ENCODE assay signal across 8 cellular contexts in genomic region chr19:17074628-17075034, GRCh38. TPM values are rescaled to one million over a fixed set of nuclear protein-coding genes. Genes with fewer than 3 reads are reported as not detected.
A peak's percentile ranks its signal among the peaks of the same experiment; 100 is the strongest.
DNase-seq lines count a peak whose midpoint lies in the region; ATAC-seq and TF ChIP-seq lines count a peak whose summit lies in the region.

No MANE protein-coding gene starts in this region.

- WGBS in esophagus, 2 donors: 5 to 9% methylated on average over 11 of the region's 11 CpGs
- 12 to 14% (median 14%) methylated on average over 11 of the region's 11 CpGs for WGBS in psoas muscle, 3 donors

- no peaks in the 10 kb centered on the region for H3K9me2 ChIP-seq in OCI-LY7 (ENCODE audit: insufficient read depth, low read length)

- CTCF ChIA-PET in OCI-LY7 (lab: Charles Lee; ENCODE audit: unreplicated experiment): interaction anchor here (0.6 kb wide), 1 partner anchor 151 kb away, joined by 3 read pairs; the partner anchor contains the start of gene OCEL1

- DNase-seq in NCI-H1105 treated with DMSO at 0.1 percent for 48 hours (lab: John Stamatoyannopoulos, UW) (peak; percentile 50), NCI-H1105 (lab: John Stamatoyannopoulos, UW) (no peak), OCI-LY7 (ENCODE audit: low spot score) (peak; percentile 77), psoas muscle (no peak), NCI-H1417 treated with DMSO at 0.1 percent for 48 hours (lab: John Stamatoyannopoulos, UW) (no peak), SKM-1 treated with dmso at 0.1 percent for 144 hours (lab: John Stamatoyannopoulos, UW; ENCODE audit: unreplicated experiment) (no peak)

- POLR2A ChIA-PET in OCI-LY7 (lab: Charles Lee): interaction anchor here (1.0 to 1.7 kb wide), 3 partner anchors 51 to 491 kb away, joined by 3 to 5 read pairs (median 3); partner anchors contain the start of gene BABAM1

- H3K27me3 ChIP-seq in esophagus (ENCODE audit: control insufficient read depth in 1 of 2, insufficient read depth in 2 of 2, low read length in 2 of 2): no peaks in the 10 kb centered on the region
- H3K27me3 ChIP-seq in psoas muscle (ENCODE audit: insufficient read depth in 3 of 3, low read length in 2 of 3): no peaks in the 10 kb centered on the region

- H3K27ac ChIP-seq in OCI-LY7 (ENCODE audit: low read depth, low read length, poor library complexity, severe bottlenecking) (peak overlapping the region; percentile 89), esophagus (ENCODE audit: low read depth in 2 of 2, low read length in 1 of 2) (peak overlapping the region; percentile 84 to 94), psoas muscle (peak overlapping the region; percentile 81)

- no peak for ATAC-seq in psoas muscle
- no peak for ATAC-seq in GM19463 (IDR thresholded peaks at IDR 0.05; ENCODE audit: unreplicated experiment)

- no peaks in the 10 kb centered on the region for H3K9me3 ChIP-seq in OCI-LY7 (ENCODE audit: low read length)
- no peaks in the 10 kb centered on the region for H3K9me3 ChIP-seq in esophagus (ENCODE audit: control insufficient read depth in 2 of 2, insufficient read depth in 1 of 2, low read depth in 1 of 2, low read length in 1 of 2)
- H3K9me3 ChIP-seq in psoas muscle: no peaks in the 10 kb centered on the region

- TSS peak; percentile 85 for BruUV-seq in OCI-LY7 (replicated peaks; lab: Mats Ljungman, UMichigan)

- intact Hi-C loops in OCI-LY7 (cut with micrococcal nuclease; ENCODE audit: unreplicated experiment) (loop anchor here (2.0 to 10.0 kb wide), 4 partner anchors 60 to 630 kb away; no protein-coding TSS in a partner anchor), psoas muscle (cut with DNase I) (loop anchor here (1.0 to 5.0 kb wide), 2 partner anchors 63 to 141 kb away; partner anchors contain the start of gene USE1 (in 1 of the 2))

- H3K4me2 ChIP-seq in OCI-LY7 (ENCODE audit: low read length): peak overlapping the region; percentile 90

- H4K20me1 ChIP-seq in OCI-LY7 (ENCODE audit: insufficient read depth, low read length): peaks cover 15% of the 10 kb centered on the region

- peak overlapping the region; percentile 84 for H3K4me3 ChIP-seq in OCI-LY7 (ENCODE audit: low read depth, low read length, poor library complexity, severe bottlenecking)
- H3K4me3 ChIP-seq in esophagus (ENCODE audit: low read depth in 1 of 2, low read length in 2 of 2): peak overlapping the region; percentile 82 to 94
- peak overlapping the region; percentile 91 for H3K4me3 ChIP-seq in psoas muscle

- H3K79me2 ChIP-seq in OCI-LY7 (ENCODE audit: insufficient read depth, low read depth, low read length): peaks cover 79% of the 10 kb centered on the region

- H3K4me1 ChIP-seq in OCI-LY7 (ENCODE audit: insufficient read depth, low read length, poor library complexity, severe bottlenecking): peaks cover 56% of the 10 kb centered on the region
- H3K4me1 ChIP-seq in esophagus (ENCODE audit: control insufficient read depth in 2 of 2, insufficient read depth in 2 of 2, low read length in 1 of 2): peaks cover 7 to 17% of the 10 kb centered on the region in 2 donors
- peaks cover 16% of the 10 kb centered on the region for H3K4me1 ChIP-seq in psoas muscle

- H3K36me3 ChIP-seq in OCI-LY7 (ENCODE audit: insufficient read depth, low read length): peaks cover 40% of the 10 kb centered on the region
- peaks cover 0 to 7% of the 10 kb centered on the region in 2 donors for H3K36me3 ChIP-seq in esophagus (ENCODE audit: control insufficient read depth in 2 of 2, insufficient read depth in 2 of 2, low read length in 1 of 2)
- H3K36me3 ChIP-seq in psoas muscle (ENCODE audit: insufficient read depth in 1 of 2, low read depth in 1 of 2): peaks cover 0 to 24% of the 10 kb centered on the region in 2 donors

- peak overlapping the region; percentile 12; the same call in 1 of the 2 replicates for H2AFZ ChIP-seq in OCI-LY7 (ENCODE audit: low read length)

- TF ChIP-seq CTCF in OCI-LY7 (conservative IDR thresholded peaks at IDR 0.05; ENCODE audit: low read length) (no peak), psoas muscle (IDR thresholded peaks at IDR 0.05) (no peak)

RNA-seq across cellular contexts. Expression of gene HAUS8, which starts 0.6 kb away (rescaled TPM):
- total RNA-seq in OCI-LY7 (2014; rRNA removed; shearing (Covaris generic)): 47.3 and 50.7 TPM in 2 replicates
- 74.1 and 107 TPM in 2 replicates for total RNA-seq in OCI-LY7 (2022)
- polyA plus RNA-seq in esophagus: 1 to 10 TPM; 7.8 to 9.3 TPM
- 1 to 10 TPM; 1.8 to 5.9 (median 3.6) TPM for total RNA-seq in psoas muscle
- polyA plus RNA-seq in psoas muscle: 1 to 10 TPM; 4.2 to 5.7 (median 5.0) TPM

RNA-seq across cellular contexts. Expression of gene MYO9B, which starts 0.9 kb away (rescaled TPM):
- total RNA-seq in OCI-LY7 (2014; rRNA removed; shearing (Covaris generic)): 74.7 and 84.9 TPM in 2 replicates
- 144 and 150 TPM in 2 replicates for total RNA-seq in OCI-LY7 (2022)
- 10 to 100 TPM; 24.2 to 41.2 TPM for polyA plus RNA-seq in esophagus
- total RNA-seq in psoas muscle: 10 to 100 TPM; 13.8 to 16.4 (median 14.5) TPM
- 10 to 100 TPM in 2 of 3 donors, 1 to 10 TPM in 1; 9.0 to 23.7 (median 18.9) TPM for polyA plus RNA-seq in psoas muscle

RNA-seq across cellular contexts. Expression of gene CPAMD8, which starts 48.0 kb away (rescaled TPM):
- 0.32 TPM in 1 of 2 replicates, not detected in the other for total RNA-seq in OCI-LY7 (2014; rRNA removed; shearing (Covaris generic))
- 1.2 TPM in 2 replicates for total RNA-seq in OCI-LY7 (2022)
- 1 to 10 TPM; 1.0 to 1.9 TPM for polyA plus RNA-seq in esophagus
- total RNA-seq in psoas muscle: 1 to 10 TPM; 3.2 to 9.9 (median 8.0) TPM
- polyA plus RNA-seq in psoas muscle: 1 to 10 TPM; 4.5 to 9.8 (median 9.0) TPM

Comparison
In these comparisons a context has a peak if more than half of its experiments do, and no peak if none do; other contexts are left out.
1. DNase-seq: peak in NCI-H1105 treated with DMSO at 0.1 percent for 48 hours (single experiment) and OCI-LY7 (single experiment); none in NCI-H1105 (single experiment), psoas muscle (0 of 2), NCI-H1417 treated with DMSO at 0.1 percent for 48 hours (single experiment) and SKM-1 treated with dmso at 0.1 percent for 144 hours (single experiment).
2. RNA of gene HAUS8, which starts 0.6 kb away (total RNA-seq): 47.3 to 107 TPM in OCI-LY7; 1.8 to 5.9 TPM in psoas muscle; every median in the first group is over 4 times any median in the second.
3. RNA of gene MYO9B, which starts 0.9 kb away (total RNA-seq): 74.7 to 150 TPM in OCI-LY7; 13.8 to 16.4 TPM in psoas muscle; every median in the first group is over 4 times any median in the second.
4. Peak in every context shown above with its lines, with median percentiles within 50 percentile points of each other: H3K27ac ChIP-seq and H3K4me3 ChIP-seq.